17 cellular contexts compared by ENCODE assay signal in the genomic region with DNA sequence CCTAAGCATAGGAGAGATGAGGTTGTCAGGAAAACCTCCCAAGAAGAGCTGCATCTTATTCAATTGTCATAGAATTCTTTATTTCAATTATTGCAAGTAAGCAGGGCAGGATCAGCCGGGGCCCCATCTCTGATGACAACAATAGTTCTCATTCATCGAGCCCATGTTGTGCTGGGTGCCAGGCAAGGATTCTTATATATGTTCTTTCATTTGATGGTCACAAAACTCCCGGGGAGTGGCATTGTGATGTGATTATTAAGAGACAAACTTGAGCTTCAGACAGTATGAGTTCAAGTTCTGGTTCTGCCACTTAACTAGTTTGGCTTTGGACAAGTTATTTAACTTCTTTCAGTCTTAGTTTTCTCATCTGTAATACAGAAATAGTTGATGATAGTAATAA.
"Had no signal": no experiment of that assay in that cellular context is flagged by ENCODE, and none has a peak within 500 bp of the region (broad histone marks: within the 10 kb centered on the region; RNA-seq: fewer than 3 reads in every experiment).

No MANE protein-coding gene starts in this region.

- DNase-seq: KBM-7, NCI-H1092, NCI-H1105 treated with DMSO at 0.1 percent for 48 hours, NCI-H1417 treated with DMSO at 0.1 percent for 48 hours, NCI-H187, NCI-H2029, NCI-H2081 treated with DMSO at 0.1 percent for 48 hours, NCI-H2171, NCI-H226, NCI-H446, NCI-H510A, NCI-H524 treated with DMSO at 0.1 percent for 48 hours, NCI-H69, NCI-H774, RPMI8226, SHP77, SK-N-SH had no signal
